ENCODE assay signal across 8 cellular contexts in the genomic region with DNA sequence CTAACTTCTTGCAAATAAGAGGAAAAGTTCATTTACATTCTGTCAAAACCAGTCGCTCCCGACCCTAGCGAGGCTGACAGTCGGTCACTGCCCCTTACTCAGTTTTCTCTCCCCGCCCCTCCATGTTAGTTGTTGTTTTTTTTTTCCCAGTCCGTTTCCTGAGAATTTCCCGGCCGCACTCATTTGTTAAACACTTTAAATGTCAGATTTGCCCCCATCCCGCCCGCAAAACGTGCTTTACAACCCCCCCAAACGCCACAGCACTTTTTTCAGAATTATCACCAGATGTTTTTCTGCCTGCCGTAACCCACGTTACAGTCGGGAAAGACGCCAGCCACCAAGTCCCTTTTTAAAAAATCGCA.
DNase-seq lines count a peak whose midpoint lies in the region; ATAC-seq, FAIRE-seq and TF ChIP-seq lines count a peak whose summit lies in the region.

No MANE protein-coding gene starts in this region.

- H3K4me3 ChIP-seq in kidney (ENCODE audit: low read length in 2 of 2) (peak overlapping the region; percentile 70 to 81), thyroid gland (replicated peaks in 1 of 3) (peak overlapping the region in 2 of 3 donors; percentile 30 to 50)

- H3K9me3 Mint-ChIP-seq in activated T-cell treated with anti-CD3 and anti-CD28 coated beads, Interleukin-2, amount 50 U/mL, for 24 hours = no peaks in the 10 kb centered on the region
- H3K9me3 Mint-ChIP-seq in activated naive CD8-positive, alpha-beta T cell (ENCODE audit: low read depth) = no peaks in the 10 kb centered on the region

- H3K27ac ChIP-seq in kidney (ENCODE audit: low read depth in 2 of 2, low read length in 2 of 2) (peak overlapping the region; percentile 67 to 84), thyroid gland (peak overlapping the region; percentile 42 to 86 (median 73))

- WGBS in thyroid gland, 2 donors = 1% methylated on average over 17 of the region's 17 CpGs

- H3K9me3 ChIP-seq in kidney (ENCODE audit: control insufficient read depth in 1 of 2, low read length in 2 of 2) (no peaks in the 10 kb centered on the region), thyroid gland (no peaks in the 10 kb centered on the region)

- H3K27me3 Mint-ChIP-seq in activated T-cell treated with anti-CD3 and anti-CD28 coated beads, Interleukin-2, amount 50 U/mL, for 24 hours = peaks cover 90% of the 10 kb centered on the region
- H3K27me3 Mint-ChIP-seq in activated naive CD8-positive, alpha-beta T cell = peaks cover 19% of the 10 kb centered on the region

- peak overlapping the region; percentile 71 for H3K27ac Mint-ChIP-seq in activated T-cell treated with anti-CD3 and anti-CD28 coated beads, Interleukin-2, amount 50 U/mL, for 24 hours
- H3K27ac Mint-ChIP-seq in activated naive CD8-positive, alpha-beta T cell = peak overlapping the region; percentile 75

- intact Hi-C loops in kidney (cut with DNase I) = no loop called here
- intact Hi-C loops in thyroid gland (cut with DNase I) = no loop called here

- DNase-seq in activated T-cell treated with anti-CD3 and anti-CD28 coated beads, Interleukin-2, amount 50 U/mL, for 24 hours = no peak
- no peak for DNase-seq in activated T-cell treated with anti-CD3 and anti-CD28 coated beads, Interleukin-2, amount 50 U/mL, for 1 hour
- DNase-seq in kidney (no peak), thyroid gland (no peak), NCI-H146 (lab: John Stamatoyannopoulos, UW) (no peak), NCI-H2196 (lab: John Stamatoyannopoulos, UW; ENCODE audit: unreplicated experiment) (no peak)

- TF ChIP-seq CTCF in kidney (IDR thresholded peaks at IDR 0.05; ENCODE audit: borderline replicate concordance, extremely low read depth, insufficient read depth) (no peak), thyroid gland (IDR thresholded peaks at IDR 0.05) (no peak)

- no peaks in the 10 kb centered on the region for H3K36me3 ChIP-seq in kidney (ENCODE audit: control insufficient read depth in 1 of 2, insufficient read depth in 2 of 2, low read length in 2 of 2)
- H3K36me3 ChIP-seq in thyroid gland = no peaks in the 10 kb centered on the region

- FAIRE-seq in kidney (lab: Jason Lieb, UNC) = no peak

- H3K4me1 ChIP-seq in kidney (ENCODE audit: control insufficient read depth in 1 of 2, insufficient read depth in 1 of 2, low read depth in 1 of 2, low read length in 2 of 2) (peaks cover 2 to 5% of the 10 kb centered on the region in 2 donors), thyroid gland (peaks cover 0 to 5% of the 10 kb centered on the region in 2 donors)

- no peak for TF ChIP-seq POLR2A in thyroid gland (IDR thresholded peaks at IDR 0.05)

- peak overlapping the region; percentile 81 for H3K4me3 Mint-ChIP-seq in activated T-cell treated with anti-CD3 and anti-CD28 coated beads, Interleukin-2, amount 50 U/mL, for 24 hours
- peak overlapping the region; percentile 89 for H3K4me3 Mint-ChIP-seq in activated naive CD8-positive, alpha-beta T cell

- peak overlapping the region in 1 of 2 donors; percentile 48 for H3K9ac ChIP-seq in kidney (ENCODE audit: low read length in 2 of 2)

- ATAC-seq in GM19035 (IDR thresholded peaks at IDR 0.05; ENCODE audit: unreplicated experiment) = no peak

- H3K27me3 ChIP-seq in thyroid gland = no peaks in the 10 kb centered on the region

- no peaks in the 10 kb centered on the region for H3K36me3 Mint-ChIP-seq in activated T-cell treated with anti-CD3 and anti-CD28 coated beads, Interleukin-2, amount 50 U/mL, for 24 hours (ENCODE audit: low read depth)
- H3K36me3 Mint-ChIP-seq in activated naive CD8-positive, alpha-beta T cell = no peaks in the 10 kb centered on the region

- H3K4me1 Mint-ChIP-seq in activated T-cell treated with anti-CD3 and anti-CD28 coated beads, Interleukin-2, amount 50 U/mL, for 24 hours (ENCODE audit: low read depth) = peaks cover 26% of the 10 kb centered on the region
- H3K4me1 Mint-ChIP-seq in activated naive CD8-positive, alpha-beta T cell (ENCODE audit: low read depth) = peaks cover 29% of the 10 kb centered on the region
